ENCODE assay signal across 9 cellular contexts in the genomic region with DNA sequence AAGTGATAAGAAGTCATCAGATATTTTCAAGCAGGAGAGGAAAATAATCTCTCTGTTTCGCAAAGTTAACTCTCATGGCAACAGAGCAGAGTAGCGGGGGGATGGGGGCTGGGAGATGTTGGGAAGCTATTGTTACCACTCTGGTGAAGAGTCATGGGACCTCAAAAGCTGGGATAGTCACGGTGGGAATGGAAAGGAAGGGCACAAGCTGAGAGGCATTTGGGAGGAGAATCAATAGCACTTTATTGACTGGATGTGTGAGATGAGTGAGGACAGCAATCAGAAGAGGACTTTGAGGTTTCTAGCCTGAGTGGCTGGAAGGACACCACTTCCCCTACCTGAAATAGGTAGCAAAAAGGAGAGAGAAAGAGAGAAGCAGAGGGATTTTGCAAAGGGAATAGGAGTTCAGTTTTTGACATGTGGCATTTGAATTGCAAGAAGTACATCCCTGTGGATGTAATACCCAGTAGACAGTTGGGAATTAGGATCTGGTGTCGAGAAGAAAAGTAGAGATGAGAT. TPM values are rescaled to one million over a fixed set of nuclear protein-coding genes. Genes with fewer than 3 reads are reported as not detected.
DNase-seq lines count a peak whose midpoint lies in the region; ATAC-seq and TF ChIP-seq lines count a peak whose summit lies in the region.
"Had no signal": no experiment of that assay in that cellular context is flagged by ENCODE, and none has a peak within 500 bp of the region (broad histone marks: within the 10 kb centered on the region; RNA-seq: fewer than 3 reads in every experiment).

No MANE protein-coding gene starts in this region.

- H3K9me3 ChIP-seq in HAP-1 (no peaks in the 10 kb centered on the region), iPS-20b (ENCODE audit: insufficient read depth, low read depth, low read length) (no peaks in the 10 kb centered on the region), stomach smooth muscle (ENCODE audit: control insufficient read depth in 2 of 2, low read length in 2 of 2) (no peaks in the 10 kb centered on the region)

- DNase-seq in HAP-1 (ENCODE audit: low spot score in 2 of 2) (peak; percentile 77), WTC11 (ENCODE audit: low spot score) (peak; percentile 47), GM10266 (ENCODE audit: extremely low spot score) (no peak), GM20000 (ENCODE audit: low spot score) (no peak), HK-2 (ENCODE audit: unreplicated experiment) (no peak)
- DNase-seq: NCI-H524 had no signal

- H3K27ac ChIP-seq in iPS-20b (ENCODE audit: low read length) (peak overlapping the region; percentile 99), stomach smooth muscle (ENCODE audit: low read length) (peak overlapping the region; percentile 92)

- H3K4me1 Mint-ChIP-seq in WTC11, result peaks cover 21% of the 10 kb centered on the region

- H3K9ac ChIP-seq in iPS-20b (ENCODE audit: low read depth, low read length), result peak overlapping the region; percentile 99
- H3K9ac ChIP-seq in stomach smooth muscle (ENCODE audit: low read length in 2 of 2), result peak overlapping the region; percentile 89 to 96

- CTCF ChIA-PET in WTC11 (lab: Charles Lee), result interaction anchor here (1.0 to 2.0 kb wide), 7 partner anchors 21 to 145 kb away, joined by 3 to 21 read pairs (median 6); partner anchors contain the start of gene SCD

- H3K27ac Mint-ChIP-seq in WTC11, result no peak overlapping the region

- in situ Hi-C loops in HAP-1 (cut with MboI; ENCODE audit: low sequenced_read_pairs), result no loop called here

- H3K36me3 ChIP-seq in HAP-1 (replicated peaks), result no peaks in the 10 kb centered on the region; the same call in 1 of the 2 replicates
- no peaks in the 10 kb centered on the region for H3K36me3 ChIP-seq in iPS-20b (ENCODE audit: insufficient read depth, low read depth, low read length)
- H3K36me3 ChIP-seq in stomach smooth muscle (ENCODE audit: control insufficient read depth in 2 of 2, insufficient read depth in 2 of 2, low read length in 2 of 2), result no peaks in the 10 kb centered on the region

- ATAC-seq in WTC11, result no peak
- no peak for ATAC-seq in GM19328 (IDR thresholded peaks at IDR 0.05; ENCODE audit: unreplicated experiment)

- H3K27me3 ChIP-seq in HAP-1 (ENCODE audit: low read depth) (no peaks in the 10 kb centered on the region), iPS-20b (ENCODE audit: insufficient read depth, low read length) (no peaks in the 10 kb centered on the region), stomach smooth muscle (ENCODE audit: control insufficient read depth in 1 of 2, insufficient read depth in 2 of 2, low read length in 2 of 2) (no peaks in the 10 kb centered on the region)

- H3K4me3 ChIP-seq in HAP-1, result peak overlapping the region; percentile 56
- peak overlapping the region; percentile 95 for H3K4me3 ChIP-seq in iPS-20b (ENCODE audit: low read length)
- peak overlapping the region; percentile 86 to 92 for H3K4me3 ChIP-seq in stomach smooth muscle (ENCODE audit: low read length in 2 of 2)

- H3K4me1 ChIP-seq in HAP-1 (peaks cover 31% of the 10 kb centered on the region), iPS-20b (ENCODE audit: insufficient read depth, low read length) (peaks cover 26% of the 10 kb centered on the region), stomach smooth muscle (ENCODE audit: control insufficient read depth, insufficient read depth, low read length) (peaks cover 20% of the 10 kb centered on the region)

- H3K4me3 Mint-ChIP-seq in WTC11, result no peak overlapping the region

- POLR2A ChIA-PET in WTC11 (lab: Charles Lee), result interaction anchor here (0.5 to 3.0 kb wide), 12 partner anchors 12 to 512 kb away, joined by 3 to 104 read pairs (median 4); partner anchors contain the start of gene SCD

- no peaks in the 10 kb centered on the region for H3K36me3 Mint-ChIP-seq in WTC11

- no peaks in the 10 kb centered on the region for H3K27me3 Mint-ChIP-seq in WTC11 (ENCODE audit: low read depth)

- H3K9me3 Mint-ChIP-seq in WTC11, result no peaks in the 10 kb centered on the region

- no peak for TF ChIP-seq CTCF in WTC11 (IDR thresholded peaks at IDR 0.05)
- TF ChIP-seq CTCF in GM10266 (IDR thresholded peaks at IDR 0.05; ENCODE audit: control insufficient read depth, insufficient read depth, low read depth, missing control alignments), result no peak
- no peak for TF ChIP-seq CTCF in GM20000 (IDR thresholded peaks at IDR 0.05; ENCODE audit: extremely low read depth, missing control alignments)

TF ChIP-seq in WTC11, 78 proteins besides CTCF, POLR2A, EP300 and RAD21:
- no peak for TF ChIP-seq IRF2 (CRISPR knock-in tag; IDR thresholded peaks at IDR 0.05; ENCODE audit: borderline replicate concordance, low read depth)
- TF ChIP-seq SMAD3 (CRISPR knock-in tag; IDR thresholded peaks at IDR 0.05; ENCODE audit: borderline replicate concordance), result peak; percentile 40; the same call in 1 of the 2 replicates

RNA-seq across cellular contexts. Expression of gene SCD, which starts 27.2 kb away (rescaled TPM):
- 490 to 556 TPM (median 501 TPM) in 3 replicates for total RNA-seq in WTC11 (2021)

RNA-seq across cellular contexts. Expression of gene PKD2L1, which starts 44.2 kb away (rescaled TPM):
- total RNA-seq in WTC11 (2021), result 0.09 TPM in 1 of 3 replicates, not detected in the others

Comparison
In these comparisons a context has a peak if more than half of its experiments do, and no peak if none do; other contexts are left out.
1. DNase-seq: peak in HAP-1 (2 of 2) and WTC11 (single experiment); none in GM10266 (single experiment), GM20000 (single experiment) and HK-2 (single experiment).
2. Peak in every context shown above with its lines, with median percentiles within 50 percentile points of each other: H3K4me3 ChIP-seq.